ENCODE assay signal across 8 cellular contexts in the genomic region with DNA sequence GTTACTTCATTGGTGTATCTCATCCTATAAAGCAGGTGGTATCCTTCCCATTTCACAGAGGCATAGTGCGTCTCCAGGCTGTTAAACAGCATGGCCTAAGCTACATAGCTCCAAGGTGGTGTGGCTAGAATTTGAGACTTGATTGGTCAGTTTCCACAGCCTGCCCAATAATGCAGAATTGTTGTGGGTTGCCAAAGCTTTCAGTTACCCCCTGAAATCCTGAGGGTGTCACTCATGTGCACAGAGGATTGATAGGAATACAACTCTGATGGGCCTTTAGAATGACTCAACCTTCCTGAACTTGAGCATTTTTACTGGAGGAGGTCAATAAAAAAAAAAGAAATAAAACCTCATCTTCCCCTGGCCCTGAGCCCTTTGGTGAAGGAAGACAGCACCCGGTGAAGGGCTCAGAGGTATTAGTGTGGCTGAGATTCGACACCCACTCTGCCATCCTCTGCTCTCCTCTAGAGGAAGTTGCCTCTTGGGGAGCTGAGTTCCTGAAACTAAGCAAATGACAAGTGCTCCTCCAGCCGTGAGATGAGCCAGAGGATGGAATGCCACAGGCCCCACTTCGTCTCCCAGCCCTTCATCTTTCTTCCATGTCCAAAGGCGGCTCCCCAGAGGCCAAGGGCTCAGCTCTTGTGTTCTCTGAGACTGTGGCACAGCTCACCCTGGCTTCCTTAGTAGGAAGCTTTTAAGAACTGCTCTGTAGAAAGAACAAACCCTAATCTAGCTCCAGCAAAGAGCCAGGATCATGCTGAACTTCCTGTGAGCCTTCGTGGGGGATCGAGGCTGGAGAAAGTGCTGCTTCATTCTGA. TPM values are rescaled to one million over a fixed set of nuclear protein-coding genes. Genes with fewer than 3 reads are reported as not detected.
DNase-seq lines count a peak whose midpoint lies in the region; ATAC-seq and TF ChIP-seq lines count a peak whose summit lies in the region.

No MANE protein-coding gene starts in this region.

- H3K27me3 ChIP-seq in gastroesophageal sphincter = no peaks in the 10 kb centered on the region
- no peaks in the 10 kb centered on the region for H3K27me3 ChIP-seq in spleen (replicated peaks in 1 of 7)

- WGBS in gastroesophageal sphincter (ENCODE audit: low coverage in 1 of 2), 2 donors = 51 to 67% methylated on average over 4 to 7 of the region's 8 CpGs
- WGBS in spleen, 5 donors = 18 to 27% (median 20%) methylated on average over 8 of the region's 8 CpGs

- TF ChIP-seq POLR2A in gastroesophageal sphincter (IDR thresholded peaks at IDR 0.05) (no peak), spleen (IDR thresholded peaks at IDR 0.05) (no peak)

- peaks cover 42% of the 10 kb centered on the region for H3K4me1 Mint-ChIP-seq in T-helper 2 cell treated with Interferon-gamma antibody and Interleukin-4, amounts not matched to agents 5 μg/mL and 100 μg/mL, for 36 hours (ENCODE audit: low read depth)
- peaks cover 12% of the 10 kb centered on the region for H3K4me1 Mint-ChIP-seq in endothelial cell (ENCODE audit: unreplicated experiment)

- H3K4me3 ChIP-seq in gastroesophageal sphincter (peak overlapping the region in 1 of 2 donors; percentile 50), spleen (peak overlapping the region in 7 of 8 donors; percentile 60 to 86 (median 62))

- ATAC-seq in HG03039 (IDR thresholded peaks at IDR 0.05; ENCODE audit: unreplicated experiment) (peak; percentile 44), gastroesophageal sphincter (no peak), GM19452 (IDR thresholded peaks at IDR 0.05; ENCODE audit: unreplicated experiment) (no peak)

- H3K27ac Mint-ChIP-seq in T-helper 2 cell treated with Interferon-gamma antibody and Interleukin-4, amounts not matched to agents 5 μg/mL and 100 μg/mL, for 36 hours = peak overlapping the region; percentile 99
- no peak overlapping the region for H3K27ac Mint-ChIP-seq in endothelial cell (ENCODE audit: unreplicated experiment)

- TF ChIP-seq CTCF in gastroesophageal sphincter (IDR thresholded peaks at IDR 0.05) = no peak
- no peak for TF ChIP-seq CTCF in spleen (IDR thresholded peaks at IDR 0.05 in 8 of 11, conservative IDR thresholded peaks at IDR 0.05 in 3 of 11)
- no peak for TF ChIP-seq CTCF in endothelial cell (IDR thresholded peaks at IDR 0.05; ENCODE audit: unreplicated experiment)

- no peaks in the 10 kb centered on the region for H3K9me3 Mint-ChIP-seq in T-helper 2 cell treated with Interferon-gamma antibody and Interleukin-4, amounts not matched to agents 5 μg/mL and 100 μg/mL, for 36 hours
- H3K9me3 Mint-ChIP-seq in endothelial cell (ENCODE audit: unreplicated experiment) = no peaks in the 10 kb centered on the region

- TF ChIP-seq EP300 in gastroesophageal sphincter (IDR thresholded peaks at IDR 0.05) = no peak

- H3K36me3 ChIP-seq in gastroesophageal sphincter = no peaks in the 10 kb centered on the region
- peaks cover 0 to 12% (median 0%) of the 10 kb centered on the region in 6 donors for H3K36me3 ChIP-seq in spleen

- H3K9me3 ChIP-seq in gastroesophageal sphincter (no peaks in the 10 kb centered on the region), spleen (no peaks in the 10 kb centered on the region)

- peaks cover 10% of the 10 kb centered on the region for H3K36me3 Mint-ChIP-seq in T-helper 2 cell treated with Interferon-gamma antibody and Interleukin-4, amounts not matched to agents 5 μg/mL and 100 μg/mL, for 36 hours (ENCODE audit: low read depth)
- peaks cover 4% of the 10 kb centered on the region for H3K36me3 Mint-ChIP-seq in endothelial cell (ENCODE audit: low read depth, unreplicated experiment)

- peaks cover 0 to 19% (median 0%) of the 10 kb centered on the region in 3 donors for H3K4me1 ChIP-seq in gastroesophageal sphincter
- H3K4me1 ChIP-seq in spleen = peaks cover 24 to 63% (median 48%) of the 10 kb centered on the region in 6 donors

- H3K4me3 Mint-ChIP-seq in T-helper 2 cell treated with Interferon-gamma antibody and Interleukin-4, amounts not matched to agents 5 μg/mL and 100 μg/mL, for 36 hours = peak overlapping the region; percentile 95
- no peak overlapping the region for H3K4me3 Mint-ChIP-seq in endothelial cell (ENCODE audit: unreplicated experiment)

- peak overlapping the region in 3 of 4 donors; percentile 48 to 76 (median 62) for H3K27ac ChIP-seq in gastroesophageal sphincter
- H3K27ac ChIP-seq in spleen = peak overlapping the region; percentile 87 to 93 (median 90)

- DNase-seq in stimulated activated CD4-positive, alpha-beta T cell treated with anti-CD3 and anti-CD28 coated beads, Interleukin-15, amount 100 ng/mL, for 24 hours = peak; percentile 27
- DNase-seq in stimulated activated CD4-positive, alpha-beta T cell treated with anti-CD3 and anti-CD28 coated beads, Interleukin-12 subunit alpha, Interleukin-12 subunit beta, amount 100 ng/mL, for 4 hours = no peak
- DNase-seq in T-helper 2 cell treated with Interferon-gamma antibody and Interleukin-4, amounts not matched to agents 5 μg/mL and 100 μg/mL, for 36 hours (ENCODE audit: low spot score) = peak; percentile 13
- DNase-seq in spleen = peak; percentile 80
- DNase-seq in endothelial cell (ENCODE audit: low spot score) = no peak

- no peaks in the 10 kb centered on the region for H3K27me3 Mint-ChIP-seq in T-helper 2 cell treated with Interferon-gamma antibody and Interleukin-4, amounts not matched to agents 5 μg/mL and 100 μg/mL, for 36 hours (ENCODE audit: low read depth)
- H3K27me3 Mint-ChIP-seq in endothelial cell (ENCODE audit: unreplicated experiment) = peaks cover 6% of the 10 kb centered on the region

- intact Hi-C loops in spleen (cut with DNase I; ENCODE audit: low total_unique reads) = no loop called here

RNA-seq across cellular contexts. Expression of gene ACSL5, which starts 1.0 kb away (rescaled TPM):
- total RNA-seq in gastroesophageal sphincter (10 to 100 TPM in 1 of 4 donors, 1 to 10 TPM in 3; 2.0 to 14.6 (median 9.8) TPM), spleen (10 to 100 TPM; 36.0 to 49.4 (median 44.9) TPM), endothelial cell (ENCODE audit: unreplicated experiment) (0.64 TPM)
- 10 to 100 TPM; 18.6 to 22.8 (median 19.1) TPM for polyA plus RNA-seq in spleen

Comparison
In these comparisons a context has a peak if more than half of its experiments do, and no peak if none do; other contexts are left out.
1. DNase-seq: peak in stimulated activated CD4-positive, alpha-beta T cell treated with anti-CD3 and anti-CD28 coated beads, Interleukin-15, amount 100 ng/mL, for 24 hours (single experiment), T-helper 2 cell treated with Interferon-gamma antibody and Interleukin-4, amounts not matched to agents 5 μg/mL and 100 μg/mL, for 36 hours (single experiment) and spleen (single experiment); none in stimulated activated CD4-positive, alpha-beta T cell treated with anti-CD3 and anti-CD28 coated beads, Interleukin-12 subunit alpha, Interleukin-12 subunit beta, amount 100 ng/mL, for 4 hours (single experiment) and endothelial cell (single experiment).